1 cellular context compared by ENCODE assay signal in genomic region chr1:162397039-162397448, GRCh38.
TF ChIP-seq lines count a peak whose summit lies in the region.

No MANE protein-coding gene starts in this region.

TF ChIP-seq in K562, 482 proteins besides CTCF, POLR2A, EP300 and RAD21 (continues in another document):
- no peak for TF ChIP-seq KLF1 (tag; IDR thresholded peaks at IDR 0.05)
- TF ChIP-seq RNF2 (IDR thresholded peaks at IDR 0.05), result no peak
- TF ChIP-seq KAT2B (IDR thresholded peaks at IDR 0.05; ENCODE audit: low read depth, low read length), result no peak
- TF ChIP-seq RREB1 (CRISPR knock-in tag; IDR thresholded peaks at IDR 0.05), result no peak
- no peak for TF ChIP-seq ZNF347 (CRISPR knock-in tag; IDR thresholded peaks at IDR 0.05; ENCODE audit: low read depth)
- TF ChIP-seq NCOR1 (IDR thresholded peaks at IDR 0.05), result peak; percentile 73
- no peak for TF ChIP-seq MITF (IDR thresholded peaks at IDR 0.05)
- peak; percentile 91 for TF ChIP-seq ARID1B (IDR thresholded peaks at IDR 0.05)
- no peak for TF ChIP-seq ZNF76 (CRISPR knock-in tag; IDR thresholded peaks at IDR 0.05; ENCODE audit: borderline replicate concordance)
- no peak for TF ChIP-seq NFXL1 (CRISPR knock-in tag; IDR thresholded peaks at IDR 0.05)
- TF ChIP-seq GTF2E2 (tag; IDR thresholded peaks at IDR 0.05), result no peak
- TF ChIP-seq LCOR (CRISPR knock-in tag; IDR thresholded peaks at IDR 0.05), result no peak
- TF ChIP-seq BACH1 (tag; IDR thresholded peaks at IDR 0.05), result no peak
- no peak for TF ChIP-seq IFI16 (CRISPR knock-in tag; IDR thresholded peaks at IDR 0.05)
- no peak for TF ChIP-seq YY1 (IDR thresholded peaks at IDR 0.05; ENCODE audit: borderline replicate concordance in 1 of 3, control insufficient read depth in 1 of 3, extremely low read depth in 1 of 3, insufficient read depth in 3 of 3, insufficient read length in 1 of 3, insufficient replicate concordance in 2 of 3, low read depth in 1 of 3, low read length in 2 of 3)
- 0 out of 2 replicates have a peak, but pooled peaks have one; percentile 17 for TF ChIP-seq EHMT2 (IDR thresholded peaks at IDR 0.05)
- no peak for TF ChIP-seq CBX2 (IDR thresholded peaks at IDR 0.05; ENCODE audit: insufficient read depth, low read length, poor library complexity, severe bottlenecking)
- TF ChIP-seq ZNF124 (CRISPR knock-in tag; IDR thresholded peaks at IDR 0.05), result no peak
- no peak for TF ChIP-seq THAP12 (CRISPR knock-in tag; IDR thresholded peaks at IDR 0.05)
- 0 out of 2 replicates have a peak, but pooled peaks have one; percentile 37 for TF ChIP-seq LEF1 (IDR thresholded peaks at IDR 0.05)
- TF ChIP-seq NFYB (IDR thresholded peaks at IDR 0.05; ENCODE audit: extremely low read depth, insufficient read length), result no peak
- no peak for TF ChIP-seq HOXB6 (CRISPR knock-in tag; IDR thresholded peaks at IDR 0.05; ENCODE audit: borderline replicate concordance)
- no peak; the same call in 1 of the 2 replicates for TF ChIP-seq DIDO1 (tag; IDR thresholded peaks at IDR 0.05; ENCODE audit: low read depth)
- TF ChIP-seq HDAC1 (IDR thresholded peaks at IDR 0.05), result peak in 1 of 2 experiments; percentile 75; a peak in 1 of 4 replicates
- TF ChIP-seq RNF219 (CRISPR knock-in tag; IDR thresholded peaks at IDR 0.05), result no peak
- no peak for TF ChIP-seq ZNF512 (tag; IDR thresholded peaks at IDR 0.05)
- TF ChIP-seq SMAD1 (IDR thresholded peaks at IDR 0.05; ENCODE audit: low read depth, low read length, partially characterized antibody), result no peak
- TF ChIP-seq GATA2 (CRISPR knock-in tag; IDR thresholded peaks at IDR 0.05), result peak; percentile 58; the same call in 1 of the 2 replicates
- peak; percentile 79 for TF ChIP-seq TEAD4 (IDR thresholded peaks at IDR 0.05; ENCODE audit: low read length)
- no peak for TF ChIP-seq TEAD4 (CRISPR knock-in tag; IDR thresholded peaks at IDR 0.05; ENCODE audit: borderline replicate concordance)
- TF ChIP-seq ZBTB40 (IDR thresholded peaks at IDR 0.05), result no peak
- no peak for TF ChIP-seq ZBTB40 (CRISPR knock-in tag; IDR thresholded peaks at IDR 0.05)
- no peak for TF ChIP-seq ZNF644 (tag; IDR thresholded peaks at IDR 0.05; ENCODE audit: low read depth)
